Comparison of ENCODE assay signal across 8 cellular contexts in the genomic region with DNA sequence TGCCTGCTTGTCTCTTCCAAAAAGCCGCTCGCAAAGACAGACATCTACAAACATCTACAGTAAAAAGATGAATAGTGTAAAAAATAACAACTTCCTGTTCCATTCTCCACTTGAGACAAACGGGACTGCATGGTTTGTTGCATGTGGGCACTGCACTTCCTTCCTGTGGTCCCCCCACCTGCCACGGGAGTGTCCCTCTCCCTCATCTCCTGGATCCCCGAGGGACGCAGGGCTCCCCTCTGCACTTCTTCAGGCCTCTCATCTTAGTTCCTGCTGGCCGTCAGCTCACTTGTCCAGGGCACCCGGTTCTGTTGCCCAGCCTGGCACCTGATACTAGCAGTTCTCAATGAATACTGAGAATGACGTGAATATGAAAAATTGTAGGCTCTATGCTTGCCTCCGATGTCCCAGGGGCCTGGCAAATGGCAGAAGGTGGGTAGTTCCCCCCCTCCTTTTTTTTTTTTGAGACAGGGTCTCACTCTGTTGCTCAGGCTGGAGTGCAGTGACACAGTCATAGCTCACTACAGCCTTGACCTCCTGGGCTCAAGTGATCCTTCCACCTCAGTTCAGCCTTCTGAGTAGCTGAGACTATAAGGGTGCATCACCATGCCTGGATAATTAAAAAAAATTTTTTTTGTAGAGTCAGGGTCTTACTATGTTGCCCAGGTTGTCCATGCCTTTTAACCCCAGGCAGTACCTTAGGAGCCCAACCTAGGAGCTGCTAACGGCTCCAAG. TPM values are rescaled to one million over a fixed set of nuclear protein-coding genes. Genes with fewer than 3 reads are reported as not detected.
DNase-seq lines count a peak whose midpoint lies in the region; ATAC-seq and TF ChIP-seq lines count a peak whose summit lies in the region.

No MANE protein-coding gene starts in this region.

- peaks cover 7% of the 10 kb centered on the region for H4K20me1 ChIP-seq in SK-N-SH (ENCODE audit: insufficient read depth)

- peak overlapping the region; percentile 3 to 65; a peak in 3 of 4 replicates for H3K27ac ChIP-seq in SK-N-SH (ENCODE audit: low read depth in 2 of 2, low read length in 1 of 2)
- peak overlapping the region; percentile 18 for H3K27ac ChIP-seq in stomach smooth muscle (ENCODE audit: low read length)

- no peak for TF ChIP-seq RAD21 in SK-N-SH (IDR thresholded peaks at IDR 0.05; ENCODE audit: low read length)

- no peak for DNase-seq in SK-N-SH
- no peak for DNase-seq in T-helper 2 cell treated with Interferon-gamma antibody and Interleukin-4, amounts not matched to agents 5 μg/mL and 100 μg/mL, for 36 hours (ENCODE audit: low spot score)
- no peak for DNase-seq in endothelial cell (ENCODE audit: low spot score)
- DNase-seq in OCI-M2 (lab: John Stamatoyannopoulos, UW; ENCODE audit: unreplicated experiment): no peak
- no peak for DNase-seq in omental fat pad (ENCODE audit: low spot score)

- H3K9me2 ChIP-seq in SK-N-SH: no peaks in the 10 kb centered on the region

- peaks cover 17% of the 10 kb centered on the region for H3K4me1 Mint-ChIP-seq in T-helper 2 cell treated with Interferon-gamma antibody and Interleukin-4, amounts not matched to agents 5 μg/mL and 100 μg/mL, for 36 hours (ENCODE audit: low read depth)
- peaks cover 5% of the 10 kb centered on the region for H3K4me1 Mint-ChIP-seq in endothelial cell (ENCODE audit: unreplicated experiment)

- peaks cover 2% of the 10 kb centered on the region for H3K27me3 Mint-ChIP-seq in T-helper 2 cell treated with Interferon-gamma antibody and Interleukin-4, amounts not matched to agents 5 μg/mL and 100 μg/mL, for 36 hours (ENCODE audit: low read depth)
- peaks cover 10% of the 10 kb centered on the region for H3K27me3 Mint-ChIP-seq in endothelial cell (ENCODE audit: unreplicated experiment)

- peak overlapping the region; percentile 47; the same call in 1 of the 2 replicates for H3K4me2 ChIP-seq in SK-N-SH

- ATAC-seq in SK-N-SH treated with all-trans-retinoic acid at 6 μM for 48 hours (no peak), GM21529 (IDR thresholded peaks at IDR 0.05; ENCODE audit: unreplicated experiment) (no peak), omental fat pad (ENCODE audit: low FRiP score) (no peak)

- H2AFZ ChIP-seq in SK-N-SH (ENCODE audit: low read depth): peak overlapping the region; percentile 86

- TF ChIP-seq EP300 in SK-N-SH (IDR thresholded peaks at IDR 0.05; ENCODE audit: borderline replicate concordance in 1 of 2, low read depth in 1 of 2, low read length in 1 of 2): no peak

- POLR2A ChIA-PET in SK-N-SH (lab: Yijun Ruan, JAX): no interaction called here

- H3K4me3 ChIP-seq in SK-N-SH (ENCODE audit: low read depth in 2 of 2, low read length in 1 of 2) (no peak overlapping the region), stomach smooth muscle (ENCODE audit: low read length in 2 of 2) (no peak overlapping the region)

- H3K27ac Mint-ChIP-seq in T-helper 2 cell treated with Interferon-gamma antibody and Interleukin-4, amounts not matched to agents 5 μg/mL and 100 μg/mL, for 36 hours: peak overlapping the region; percentile 89
- peak overlapping the region; percentile 58 for H3K27ac Mint-ChIP-seq in endothelial cell (ENCODE audit: unreplicated experiment)

- TF ChIP-seq CTCF in SK-N-SH (IDR thresholded peaks at IDR 0.05): no peak
- no peak for TF ChIP-seq CTCF in endothelial cell (IDR thresholded peaks at IDR 0.05; ENCODE audit: unreplicated experiment)
- TF ChIP-seq CTCF in omental fat pad (IDR thresholded peaks at IDR 0.05): no peak

- H3F3A ChIP-seq in SK-N-SH (replicated peaks; ENCODE audit: insufficient read depth): peaks cover 14% of the 10 kb centered on the region

- no peaks in the 10 kb centered on the region for H3K9me3 ChIP-seq in SK-N-SH
- H3K9me3 ChIP-seq in stomach smooth muscle (ENCODE audit: control insufficient read depth in 2 of 2, low read length in 2 of 2): no peaks in the 10 kb centered on the region

- 86% methylated on average over 11 of the region's 11 CpGs for WGBS in SK-N-SH (ENCODE audit: low lambda C conversion rate)

- H3K36me3 ChIP-seq in SK-N-SH (replicated peaks in 1 of 2; ENCODE audit: control insufficient read depth in 1 of 2, insufficient read depth in 2 of 2, low read length in 1 of 2) (no peaks in the 10 kb centered on the region), stomach smooth muscle (ENCODE audit: control insufficient read depth in 2 of 2, insufficient read depth in 2 of 2, low read length in 2 of 2) (no peaks in the 10 kb centered on the region)

- H3K4me3 Mint-ChIP-seq in T-helper 2 cell treated with Interferon-gamma antibody and Interleukin-4, amounts not matched to agents 5 μg/mL and 100 μg/mL, for 36 hours: peak overlapping the region; percentile 76
- H3K4me3 Mint-ChIP-seq in endothelial cell (ENCODE audit: unreplicated experiment): peak overlapping the region; percentile 74

- peaks cover 20% of the 10 kb centered on the region for H3K79me2 ChIP-seq in SK-N-SH (ENCODE audit: insufficient read depth)

- H3K9ac ChIP-seq in SK-N-SH (peak overlapping the region; percentile 36; the same call in 1 of the 2 replicates), stomach smooth muscle (ENCODE audit: low read length in 2 of 2) (no peak overlapping the region)

- H3K27me3 ChIP-seq in SK-N-SH (ENCODE audit: insufficient read depth) (no peaks in the 10 kb centered on the region), stomach smooth muscle (ENCODE audit: control insufficient read depth in 1 of 2, insufficient read depth in 2 of 2, low read length in 2 of 2) (no peaks in the 10 kb centered on the region)

- H3K4me1 ChIP-seq in SK-N-SH (ENCODE audit: control insufficient read depth in 1 of 2, insufficient read depth in 2 of 2, low read depth in 1 of 2, low read length in 1 of 2) (peaks cover 9 to 17% of the 10 kb centered on the region in 2 experiments), stomach smooth muscle (ENCODE audit: control insufficient read depth, insufficient read depth, low read length) (peaks cover 29% of the 10 kb centered on the region)

- CTCF ChIA-PET in SK-N-SH (lab: Yijun Ruan, JAX): no interaction called here

- no peaks in the 10 kb centered on the region for H3K36me3 Mint-ChIP-seq in T-helper 2 cell treated with Interferon-gamma antibody and Interleukin-4, amounts not matched to agents 5 μg/mL and 100 μg/mL, for 36 hours (ENCODE audit: low read depth)
- H3K36me3 Mint-ChIP-seq in endothelial cell (ENCODE audit: low read depth, unreplicated experiment): no peaks in the 10 kb centered on the region

- no peaks in the 10 kb centered on the region for H3K9me3 Mint-ChIP-seq in T-helper 2 cell treated with Interferon-gamma antibody and Interleukin-4, amounts not matched to agents 5 μg/mL and 100 μg/mL, for 36 hours
- no peaks in the 10 kb centered on the region for H3K9me3 Mint-ChIP-seq in endothelial cell (ENCODE audit: unreplicated experiment)

TF ChIP-seq in SK-N-SH, 30 proteins besides CTCF, POLR2A, EP300 and RAD21:
- TF ChIP-seq MXI1 (IDR thresholded peaks at IDR 0.05; ENCODE audit: low read depth, low read length) (no peak), FOXM1 (IDR thresholded peaks at IDR 0.05; ENCODE audit: low read depth) (no peak), CHD2 (IDR thresholded peaks at IDR 0.05; ENCODE audit: low read length, partially characterized antibody) (no peak), JUND (IDR thresholded peaks at IDR 0.05) (no peak)
- TF ChIP-seq, protein P1, sequence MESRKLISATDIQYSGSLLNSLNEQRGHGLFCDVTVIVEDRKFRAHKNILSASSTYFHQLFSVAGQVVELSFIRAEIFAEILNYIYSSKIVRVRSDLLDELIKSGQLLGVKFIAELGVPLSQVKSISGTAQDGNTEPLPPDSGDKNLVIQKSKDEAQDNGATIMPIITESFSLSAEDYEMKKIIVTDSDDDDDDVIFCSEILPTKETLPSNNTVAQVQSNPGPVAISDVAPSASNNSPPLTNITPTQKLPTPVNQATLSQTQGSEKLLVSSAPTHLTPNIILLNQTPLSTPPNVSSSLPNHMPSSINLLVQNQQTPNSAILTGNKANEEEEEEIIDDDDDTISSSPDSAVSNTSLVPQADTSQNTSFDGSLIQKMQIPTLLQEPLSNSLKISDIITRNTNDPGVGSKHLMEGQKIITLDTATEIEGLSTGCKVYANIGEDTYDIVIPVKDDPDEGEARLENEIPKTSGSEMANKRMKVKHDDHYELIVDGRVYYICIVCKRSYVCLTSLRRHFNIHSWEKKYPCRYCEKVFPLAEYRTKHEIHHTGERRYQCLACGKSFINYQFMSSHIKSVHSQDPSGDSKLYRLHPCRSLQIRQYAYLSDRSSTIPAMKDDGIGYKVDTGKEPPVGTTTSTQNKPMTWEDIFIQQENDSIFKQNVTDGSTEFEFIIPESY (IDR thresholded peaks at IDR 0.05; ENCODE audit: borderline replicate concordance, low read depth): no peak

TF ChIP-seq in SK-N-SH treated with all-trans-retinoic acid at 6 μM for 48 hours, 23 proteins besides CTCF, POLR2A, EP300 and RAD21 (continues in another document):
- TF ChIP-seq, protein P2, sequence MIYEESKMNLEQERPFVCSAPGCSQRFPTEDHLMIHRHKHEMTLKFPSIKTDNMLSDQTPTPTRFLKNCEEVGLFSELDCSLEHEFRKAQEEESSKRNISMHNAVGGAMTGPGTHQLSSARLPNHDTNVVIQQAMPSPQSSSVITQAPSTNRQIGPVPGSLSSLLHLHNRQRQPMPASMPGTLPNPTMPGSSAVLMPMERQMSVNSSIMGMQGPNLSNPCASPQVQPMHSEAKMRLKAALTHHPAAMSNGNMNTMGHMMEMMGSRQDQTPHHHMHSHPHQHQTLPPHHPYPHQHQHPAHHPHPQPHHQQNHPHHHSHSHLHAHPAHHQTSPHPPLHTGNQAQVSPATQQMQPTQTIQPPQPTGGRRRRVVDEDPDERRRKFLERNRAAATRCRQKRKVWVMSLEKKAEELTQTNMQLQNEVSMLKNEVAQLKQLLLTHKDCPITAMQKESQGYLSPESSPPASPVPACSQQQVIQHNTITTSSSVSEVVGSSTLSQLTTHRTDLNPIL (CRISPR knock-in tag; IDR thresholded peaks at IDR 0.05; ENCODE audit: low read depth): no peak
- TF ChIP-seq BACH2 (CRISPR knock-in tag; IDR thresholded peaks at IDR 0.05; ENCODE audit: borderline replicate concordance) (no peak), TCF4 (CRISPR knock-in tag; IDR thresholded peaks at IDR 0.05; ENCODE audit: borderline replicate concordance) (no peak)

RNA-seq across cellular contexts. Expression of a gene that starts 3.5 kb away (rescaled TPM):
- 211 and 308 TPM in 2 replicates for polyA plus RNA-seq in SK-N-SH (2012; rRNA removed)
- 210 and 230 TPM in 2 replicates for polyA plus RNA-seq in SK-N-SH (2012; cell fraction: cytosol; rRNA removed)
- polyA plus RNA-seq in SK-N-SH (2012; cell fraction: nucleus; rRNA removed): 366 and 455 TPM in 2 replicates
- 220 TPM for total RNA-seq in endothelial cell (ENCODE audit: unreplicated experiment)
- 100 to 1,000 TPM; 195 to 349 (median 289) TPM for total RNA-seq in omental fat pad
